In the genomic region with DNA sequence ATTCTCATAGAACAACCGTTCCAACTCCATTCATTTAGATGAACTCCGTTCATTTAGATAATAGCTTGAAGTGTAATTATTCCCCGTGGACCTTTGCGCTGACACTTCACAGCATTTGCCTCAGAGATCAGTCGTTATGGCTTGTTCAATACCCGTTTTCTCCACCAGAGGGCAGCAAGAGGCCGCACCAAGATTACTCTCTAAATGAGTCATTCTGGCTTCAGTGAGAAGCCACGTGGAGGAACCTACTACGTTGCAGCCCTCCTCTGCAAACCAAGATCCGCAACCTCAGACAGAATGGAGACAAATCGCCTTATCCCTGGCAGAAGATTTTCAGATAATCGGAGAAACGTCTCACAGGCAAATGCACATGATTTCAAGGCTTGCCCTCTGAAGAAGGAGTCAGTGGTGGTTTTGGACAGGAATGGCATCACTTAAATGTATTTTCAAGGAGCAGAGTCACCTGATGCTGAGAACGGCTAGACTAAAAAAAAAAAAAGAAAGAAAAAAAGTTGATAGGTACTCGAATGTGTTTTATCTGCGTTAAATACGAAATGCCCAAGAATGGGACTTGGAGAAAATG, we compare ENCODE assay signal across 9 cellular contexts.
DNase-seq lines count a peak whose midpoint lies in the region; TF ChIP-seq lines count a peak whose summit lies in the region.
"Had no signal": no experiment of that assay in that cellular context is flagged by ENCODE, and none has a peak within 500 bp of the region (broad histone marks: within the 10 kb centered on the region; RNA-seq: fewer than 3 reads in every experiment).

No MANE protein-coding gene starts in this region.

- no peak overlapping the region for H3K4me3 Mint-ChIP-seq in activated T-helper 1 cell treated with anti-CD3 and anti-CD28 coated beads, Interleukin-12 subunit alpha, Interleukin-12 subunit beta, Interleukin-2, Interleukin-4 antibody, amounts not matched to agents 30 ng/mL and 10 ng/mL and 1 ng/mL, durations not matched to agents 14 hours and 24 hours and 36 hours
- H3K4me3 Mint-ChIP-seq: stimulated activated naive CD8-positive, alpha-beta T cell treated with anti-CD3 and anti-CD28 coated beads, Interleukin-15, Interleukin-2, amounts not matched to agents 100 ng/mL and 50 ng/mL, for 24 hours had no signal

- peak overlapping the region; percentile 17; the same call in 1 of the 2 replicates for H3K4me3 ChIP-seq in DOHH2 (ENCODE audit: low read length)
- H3K4me3 ChIP-seq in GM23248 = peak overlapping the region; percentile 54
- H3K4me3 ChIP-seq in foreskin fibroblast (ENCODE audit: low read depth in 1 of 2, low read length in 2 of 2) = peak overlapping the region in 1 of 2 donors; percentile 10

- H3K27ac ChIP-seq in DOHH2 (ENCODE audit: low read depth, low read length) (no peak overlapping the region), GM23248 (no peak overlapping the region), substantia nigra (ENCODE audit: low read depth, low read length, poor library complexity, severe bottlenecking) (no peak overlapping the region)

- H3K79me2 ChIP-seq in DOHH2 (ENCODE audit: control insufficient read depth, low read length) (no peaks in the 10 kb centered on the region), GM23248 (ENCODE audit: insufficient read depth) (no peaks in the 10 kb centered on the region)

- peaks cover 4% of the 10 kb centered on the region for H3K27me3 Mint-ChIP-seq in activated T-helper 1 cell treated with anti-CD3 and anti-CD28 coated beads, Interleukin-12 subunit alpha, Interleukin-12 subunit beta, Interleukin-2, Interleukin-4 antibody, amounts not matched to agents 30 ng/mL and 10 ng/mL and 1 ng/mL, durations not matched to agents 14 hours and 24 hours and 36 hours (ENCODE audit: insufficient read depth)
- H3K27me3 Mint-ChIP-seq: stimulated activated naive CD8-positive, alpha-beta T cell treated with anti-CD3 and anti-CD28 coated beads, Interleukin-15, Interleukin-2, amounts not matched to agents 100 ng/mL and 50 ng/mL, for 24 hours had no signal

- H3K27ac Mint-ChIP-seq in activated T-helper 1 cell treated with anti-CD3 and anti-CD28 coated beads, Interleukin-12 subunit alpha, Interleukin-12 subunit beta, Interleukin-2, Interleukin-4 antibody, amounts not matched to agents 30 ng/mL and 10 ng/mL and 1 ng/mL, durations not matched to agents 14 hours and 24 hours and 36 hours = no peak overlapping the region
- H3K27ac Mint-ChIP-seq: stimulated activated naive CD8-positive, alpha-beta T cell treated with anti-CD3 and anti-CD28 coated beads, Interleukin-15, Interleukin-2, amounts not matched to agents 100 ng/mL and 50 ng/mL, for 24 hours had no signal

- H3K4me2 ChIP-seq in DOHH2 (ENCODE audit: low read length) (peak overlapping the region; percentile 42), GM23248 (ENCODE audit: unreplicated experiment) (peak overlapping the region; percentile 77)

- peak overlapping the region; percentile 65 for H2AFZ ChIP-seq in GM23248

- H3K9me3 ChIP-seq in DOHH2 (ENCODE audit: control insufficient read depth, insufficient read depth, low read length) (no peaks in the 10 kb centered on the region), GM23248 (ENCODE audit: low read depth) (no peaks in the 10 kb centered on the region)

- H3K4me1 Mint-ChIP-seq in activated T-helper 1 cell treated with anti-CD3 and anti-CD28 coated beads, Interleukin-12 subunit alpha, Interleukin-12 subunit beta, Interleukin-2, Interleukin-4 antibody, amounts not matched to agents 30 ng/mL and 10 ng/mL and 1 ng/mL, durations not matched to agents 14 hours and 24 hours and 36 hours (ENCODE audit: low read depth) = no peaks in the 10 kb centered on the region

- H3K9ac ChIP-seq in GM23248 = peak overlapping the region; percentile 59; the same call in 1 of the 2 replicates

- H4K20me1 ChIP-seq in DOHH2 (ENCODE audit: control insufficient read depth, insufficient read depth, low read depth, low read length) = no peaks in the 10 kb centered on the region
- H4K20me1 ChIP-seq in GM23248 (ENCODE audit: insufficient read depth) = no peaks in the 10 kb centered on the region

- H3F3A ChIP-seq in DOHH2 (ENCODE audit: control insufficient read depth, insufficient read depth) = no peaks in the 10 kb centered on the region
- H3F3A ChIP-seq in GM23248 (ENCODE audit: insufficient read depth) = 0 out of 2 replicates have a peak, but pooled peaks cover 5% of the 10 kb centered on the region

- no peaks in the 10 kb centered on the region; the same call in 1 of the 2 replicates for H3K27me3 ChIP-seq in DOHH2 (ENCODE audit: control insufficient read depth, low read length)
- no peaks in the 10 kb centered on the region for H3K27me3 ChIP-seq in GM23248 (replicated peaks; ENCODE audit: insufficient read depth)

- TF ChIP-seq CTCF in DOHH2 (IDR thresholded peaks at IDR 0.05; ENCODE audit: low read depth, low read length, poor library complexity, severe bottlenecking) (peak; percentile 80), foreskin fibroblast (IDR thresholded peaks at IDR 0.05; ENCODE audit: low read depth, low read length) (peak; percentile 75)

- intact Hi-C loops in activated T-helper 1 cell treated with anti-CD3 and anti-CD28 coated beads, Interleukin-12 subunit alpha, Interleukin-12 subunit beta, Interleukin-2, Interleukin-4 antibody, amounts not matched to agents 30 ng/mL and 10 ng/mL and 1 ng/mL, durations not matched to agents 14 hours and 24 hours and 36 hours (cut with micrococcal nuclease) = loop anchor here (1.0 to 10.0 kb wide), 8 partner anchors 61 to 694 kb away; partner anchors contain the start of genes BOC and USF3

- H3K4me1 ChIP-seq in DOHH2 (ENCODE audit: control insufficient read depth, low read length) = peaks cover 7% of the 10 kb centered on the region
- H3K4me1 ChIP-seq in GM23248 (ENCODE audit: insufficient read depth) = peaks cover 7% of the 10 kb centered on the region

- in situ Hi-C loops in GM23248 (cut with MboI) = loop anchor here (10.0 kb wide), 1 partner anchor 233 kb away; no protein-coding TSS in a partner anchor

- 3 to 4% methylated on average over 17 of the region's 17 CpGs for WGBS in GM23248 (ENCODE audit: low coverage in 1 of 2, low lambda C conversion rate in 2 of 2, missing lambda C conversion rate in 2 of 2), 2 experiments

- no peaks in the 10 kb centered on the region for H3K9me3 Mint-ChIP-seq in activated T-helper 1 cell treated with anti-CD3 and anti-CD28 coated beads, Interleukin-12 subunit alpha, Interleukin-12 subunit beta, Interleukin-2, Interleukin-4 antibody, amounts not matched to agents 30 ng/mL and 10 ng/mL and 1 ng/mL, durations not matched to agents 14 hours and 24 hours and 36 hours
- H3K9me3 Mint-ChIP-seq: stimulated activated naive CD8-positive, alpha-beta T cell treated with anti-CD3 and anti-CD28 coated beads, Interleukin-15, Interleukin-2, amounts not matched to agents 100 ng/mL and 50 ng/mL, for 24 hours had no signal

- H3K9me2 ChIP-seq in DOHH2 (replicated peaks; ENCODE audit: control insufficient read depth, low read length) (no peaks in the 10 kb centered on the region), GM23248 (ENCODE audit: insufficient read depth) (no peaks in the 10 kb centered on the region)

- no peaks in the 10 kb centered on the region for H3K36me3 Mint-ChIP-seq in activated T-helper 1 cell treated with anti-CD3 and anti-CD28 coated beads, Interleukin-12 subunit alpha, Interleukin-12 subunit beta, Interleukin-2, Interleukin-4 antibody, amounts not matched to agents 30 ng/mL and 10 ng/mL and 1 ng/mL, durations not matched to agents 14 hours and 24 hours and 36 hours (ENCODE audit: low read depth)

- H3K36me3 ChIP-seq in DOHH2 (ENCODE audit: control insufficient read depth, low read length) (no peaks in the 10 kb centered on the region), GM23248 (ENCODE audit: low read depth) (no peaks in the 10 kb centered on the region)

- DNase-seq in GM23248 (peak; percentile 91), LHCN-M2 (ENCODE audit: low read depth) (peak; percentile 63), RPMI7951 (ENCODE audit: low read depth) (peak; percentile 84), foreskin fibroblast (peak; percentile 70 to 89), occipital lobe (lab: John Stamatoyannopoulos, UW) (peak; percentile 77), substantia nigra (lab: John Stamatoyannopoulos, UW) (peak in 48 of 49 donors; percentile 1 to 90 (median 73))
- peak; percentile 81 for DNase-seq in activated T-helper 1 cell treated with anti-CD3 and anti-CD28 coated beads, Interleukin-12 subunit alpha, Interleukin-12 subunit beta, Interleukin-2, Interleukin-4 antibody, amounts not matched to agents 30 ng/mL and 10 ng/mL and 1 ng/mL, durations not matched to agents 14 hours and 24 hours and 36 hours (ENCODE audit: low spot score)
